ENCODE assay signal across 9 cellular contexts in genomic region chr12:38664661-38665269, GRCh38.
A peak's percentile ranks its signal among the peaks of the same experiment; 100 is the strongest.
DNase-seq lines count a peak whose midpoint lies in the region; ATAC-seq, FAIRE-seq and TF ChIP-seq lines count a peak whose summit lies in the region.
"Had no signal": no experiment of that assay in that cellular context is flagged by ENCODE, and none has a peak within 500 bp of the region (broad histone marks: within the 10 kb centered on the region; RNA-seq: fewer than 3 reads in every experiment).

No MANE protein-coding gene starts in this region.

- H2AFZ ChIP-seq in keratinocyte (ENCODE audit: control insufficient read depth, low read length): no peak overlapping the region

- FAIRE-seq in keratinocyte (lab: Jason Lieb, UNC): peak; percentile 20
- FAIRE-seq: TTC549 had no signal

- H3K9ac ChIP-seq in keratinocyte (ENCODE audit: control insufficient read depth, extremely low read depth, insufficient read depth, low read length): no peak overlapping the region

- dilution Hi-C loops in keratinocyte (cut with MboI; ENCODE audit: extremely low pct_ligation_motif_present, low sequenced_read_pairs): no loop called here

- H3K4me2 ChIP-seq in keratinocyte (ENCODE audit: control insufficient read depth, extremely low read depth, insufficient read depth, low read depth, low read length): no peak overlapping the region

- no peaks in the 10 kb centered on the region for H3K9me3 ChIP-seq in keratinocyte (ENCODE audit: control insufficient read depth, low read depth, low read length)
- H3K9me3 ChIP-seq: neutrophil had no signal

- H3K4me3 ChIP-seq in keratinocyte (ENCODE audit: control insufficient read depth in 2 of 3, extremely low read depth in 1 of 3, insufficient read depth in 2 of 3, low read depth in 1 of 3, low read length in 3 of 3): no peak overlapping the region

- peak; percentile 28 for DNase-seq in RPMI8226
- DNase-seq in keratinocyte (ENCODE audit: low read depth, low spot score): no peak
- DNase-seq in foreskin melanocyte: no peak
- no peak for DNase-seq in activated CD4-positive, alpha-beta T cell treated with anti-CD3 and anti-CD28 coated beads for 4 hours

- H3K36me3 ChIP-seq in keratinocyte (ENCODE audit: control insufficient read depth in 2 of 2, extremely low read depth in 1 of 2, insufficient read depth in 2 of 2, low read length in 2 of 2): no peaks in the 10 kb centered on the region
- H3K36me3 ChIP-seq: neutrophil had no signal

- H3K4me1 ChIP-seq in keratinocyte (ENCODE audit: control insufficient read depth, extremely low read depth, insufficient read depth, low read length): no peaks in the 10 kb centered on the region

- TF ChIP-seq CTCF in keratinocyte (optimal IDR thresholded peaks at IDR 0.05 in 1 of 3, IDR thresholded peaks at IDR 0.05 in 1 of 3, conservative IDR thresholded peaks at IDR 0.05 in 1 of 3; ENCODE audit: extremely low read depth in 1 of 3, insufficient read depth in 2 of 3, low read length in 3 of 3): peak; percentile 53 to 70 (median 61)

- no peaks in the 10 kb centered on the region for H4K20me1 ChIP-seq in keratinocyte (ENCODE audit: control insufficient read depth, extremely low read depth, insufficient read depth, low read length)

- ATAC-seq in GM18520 (IDR thresholded peaks at IDR 0.05; ENCODE audit: unreplicated experiment): peak; percentile 72
- peak; percentile 83 for ATAC-seq in HG02678 (IDR thresholded peaks at IDR 0.05; ENCODE audit: unreplicated experiment)
- no peak for ATAC-seq in HG03135 (IDR thresholded peaks at IDR 0.05; ENCODE audit: unreplicated experiment)

- no peak overlapping the region for H3K27ac ChIP-seq in keratinocyte (ENCODE audit: control insufficient read depth, insufficient read depth, low read length)
- H3K27ac ChIP-seq: neutrophil had no signal

- H3K79me2 ChIP-seq in keratinocyte (ENCODE audit: control insufficient read depth, insufficient read depth, low read length): no peaks in the 10 kb centered on the region

- no peaks in the 10 kb centered on the region for H3K27me3 ChIP-seq in keratinocyte (ENCODE audit: control insufficient read depth, extremely low read depth, insufficient read depth, low read length)
- H3K27me3 ChIP-seq: neutrophil had no signal

- H3K9me1 ChIP-seq in keratinocyte (ENCODE audit: control insufficient read depth, extremely low read depth, insufficient read depth, low read length): no peaks in the 10 kb centered on the region
